In the genomic region with DNA sequence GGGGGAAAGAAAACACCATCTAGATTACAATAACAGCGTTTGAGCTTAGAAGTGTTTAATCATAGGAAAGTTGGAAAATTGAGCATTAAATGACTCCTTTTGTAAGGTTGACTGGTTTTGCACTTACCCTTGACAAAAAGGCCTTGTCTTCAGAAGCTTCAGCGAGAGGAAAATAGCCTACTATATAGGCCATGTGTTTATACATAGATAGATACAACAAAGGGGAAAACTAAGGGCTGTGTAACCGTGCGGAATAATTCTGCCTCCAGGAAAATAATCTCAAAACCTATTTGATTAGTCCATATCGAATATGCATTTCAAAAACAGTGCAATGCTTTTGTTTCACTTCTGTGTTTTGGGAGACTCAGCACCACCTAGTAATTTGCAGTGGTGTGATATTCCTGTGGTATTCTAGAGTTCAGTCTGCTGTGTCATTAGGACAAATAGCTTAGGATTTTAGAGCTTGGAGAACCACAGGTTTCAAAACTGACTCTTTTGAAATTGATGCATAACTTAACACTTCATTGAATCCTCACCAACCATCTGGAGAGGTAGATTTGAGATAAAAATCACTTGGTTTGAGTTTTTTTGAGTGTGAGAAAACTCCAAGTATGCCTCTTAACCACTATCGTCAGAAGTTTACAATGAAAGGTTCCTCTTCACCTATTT, we compare ENCODE assay signal across 1 cellular context.
TF ChIP-seq lines count a peak whose summit lies in the region.

No MANE protein-coding gene starts in this region.

TF ChIP-seq in IMR-90, 13 proteins besides CTCF, POLR2A, EP300 and RAD21:
- TF ChIP-seq RFX5 (IDR thresholded peaks at IDR 0.05; ENCODE audit: low read depth, low read length) = no peak
- TF ChIP-seq, protein P1, sequence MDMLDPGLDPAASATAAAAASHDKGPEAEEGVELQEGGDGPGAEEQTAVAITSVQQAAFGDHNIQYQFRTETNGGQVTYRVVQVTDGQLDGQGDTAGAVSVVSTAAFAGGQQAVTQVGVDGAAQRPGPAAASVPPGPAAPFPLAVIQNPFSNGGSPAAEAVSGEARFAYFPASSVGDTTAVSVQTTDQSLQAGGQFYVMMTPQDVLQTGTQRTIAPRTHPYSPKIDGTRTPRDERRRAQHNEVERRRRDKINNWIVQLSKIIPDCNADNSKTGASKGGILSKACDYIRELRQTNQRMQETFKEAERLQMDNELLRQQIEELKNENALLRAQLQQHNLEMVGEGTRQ (IDR thresholded peaks at IDR 0.05; ENCODE audit: low read depth, low read length) = no peak
- no peak for TF ChIP-seq CHD1 (IDR thresholded peaks at IDR 0.05; ENCODE audit: low read depth, low read length)
- TF ChIP-seq FOS (IDR thresholded peaks at IDR 0.05; ENCODE audit: low read depth, low read length) = no peak
- TF ChIP-seq MAZ (IDR thresholded peaks at IDR 0.05; ENCODE audit: borderline replicate concordance, low read depth, low read length) = no peak
